Comparison of ENCODE assay signal across 13 cellular contexts in genomic region chr14:68666206-68666730, GRCh38.
DNase-seq lines count a peak whose midpoint lies in the region; ATAC-seq and TF ChIP-seq lines count a peak whose summit lies in the region.
"Had no signal": no experiment of that assay in that cellular context is flagged by ENCODE, and none has a peak within 500 bp of the region (broad histone marks: within the 10 kb centered on the region; RNA-seq: fewer than 3 reads in every experiment).

No MANE protein-coding gene starts in this region.

- peak overlapping the region; percentile 43 for H3K27ac Mint-ChIP-seq in activated T-helper 17 cell treated with anti-CD3 and anti-CD28 coated beads, Interleukin-2, amount 50 U/mL, for 72 hours
- H3K27ac Mint-ChIP-seq in immature natural killer cell, result peak overlapping the region in 4 of 6 donors; percentile 1 to 70 (median 19)

- ATAC-seq in DND-41 (ENCODE audit: insufficient read depth, low read depth) (peak; percentile 59; the same call in 2 of the 3 replicates), gastrocnemius medialis (no peak), GM19351 (IDR thresholded peaks at IDR 0.05; ENCODE audit: unreplicated experiment) (no peak), HG03045 (IDR thresholded peaks at IDR 0.05; ENCODE audit: unreplicated experiment) (no peak)
- no peak for ATAC-seq in activated T-helper 17 cell treated with anti-CD3 and anti-CD28 coated beads, Interleukin-2, amount 50 U/mL, for 72 hours (replicated peaks)
- ATAC-seq: body of pancreas had no signal

- H3K27me3 ChIP-seq in DND-41 (ENCODE audit: insufficient read depth, low read length, poor library complexity), result no peaks in the 10 kb centered on the region
- no peaks in the 10 kb centered on the region for H3K27me3 ChIP-seq in gastrocnemius medialis
- H3K27me3 ChIP-seq: body of pancreas had no signal

- H3K9me3 ChIP-seq in DND-41 (ENCODE audit: insufficient read depth, low read length, severe bottlenecking), result no peaks in the 10 kb centered on the region
- no peaks in the 10 kb centered on the region for H3K9me3 ChIP-seq in gastrocnemius medialis
- H3K9me3 ChIP-seq: body of pancreas had no signal

- H4K20me1 ChIP-seq in DND-41 (ENCODE audit: insufficient read depth, low read length), result no peaks in the 10 kb centered on the region

- no peaks in the 10 kb centered on the region for H3K27me3 Mint-ChIP-seq in activated T-helper 17 cell treated with anti-CD3 and anti-CD28 coated beads, Interleukin-2, amount 50 U/mL, for 72 hours
- peaks cover 2 to 5% (median 5%) of the 10 kb centered on the region in 3 donors for H3K27me3 Mint-ChIP-seq in immature natural killer cell (ENCODE audit: low read depth in 3 of 3)

- H3K36me3 ChIP-seq in DND-41 (ENCODE audit: insufficient read depth, low read length) (no peaks in the 10 kb centered on the region), gastrocnemius medialis (no peaks in the 10 kb centered on the region)

- H3K4me3 ChIP-seq in DND-41 (ENCODE audit: low read depth in 1 of 2, low read length in 2 of 2) (no peak overlapping the region), gastrocnemius medialis (no peak overlapping the region)
- H3K4me3 ChIP-seq: body of pancreas had no signal

- peaks cover 5% of the 10 kb centered on the region; the same call in 1 of the 2 replicates for H3K4me1 ChIP-seq in DND-41 (ENCODE audit: insufficient read depth, low read length)
- H3K4me1 ChIP-seq in gastrocnemius medialis, result peaks cover 28 to 48% of the 10 kb centered on the region in 2 donors

- in situ Hi-C loops in gastrocnemius medialis (cut with MboI; ENCODE audit: low sequenced_read_pairs in 4 of 4), result no loop called here
- in situ Hi-C loops in ACHN (cut with HindIII; ENCODE audit: low pct_ligation_motif_present, low pct_unique_long_range_greater_than_20kb, low sequenced_read_pairs), result no loop called here

- peaks cover 41% of the 10 kb centered on the region for H3K4me1 Mint-ChIP-seq in activated T-helper 17 cell treated with anti-CD3 and anti-CD28 coated beads, Interleukin-2, amount 50 U/mL, for 72 hours
- peaks cover 27 to 49% of the 10 kb centered on the region in 2 donors for H3K4me1 Mint-ChIP-seq in immature natural killer cell

- DNase-seq in DND-41 (no peak), immature natural killer cell (no peak), gastrocnemius medialis (no peak), ACHN (no peak)
- DNase-seq in stimulated activated CD4-positive, alpha-beta T cell treated with anti-CD3 and anti-CD28 coated beads, Interleukin-1b, Interleukin-23, amount 100 ng/mL, for 48 hours, result no peak
- DNase-seq: activated T-cell treated with anti-CD3 and anti-CD28 coated beads, Interleukin-2, amount 50 U/mL, for 1 hour; C1 segment of cervical spinal cord; GDM1; NCI-H446 treated with DMSO at 0.1 percent for 48 hours had no signal

- H3K79me2 ChIP-seq in DND-41 (ENCODE audit: insufficient read depth, low read length), result no peaks in the 10 kb centered on the region

- H3K36me3 Mint-ChIP-seq in activated T-helper 17 cell treated with anti-CD3 and anti-CD28 coated beads, Interleukin-2, amount 50 U/mL, for 72 hours (ENCODE audit: low read depth), result no peaks in the 10 kb centered on the region
- no peaks in the 10 kb centered on the region for H3K36me3 Mint-ChIP-seq in immature natural killer cell

- H3K4me3 Mint-ChIP-seq in activated T-helper 17 cell treated with anti-CD3 and anti-CD28 coated beads, Interleukin-2, amount 50 U/mL, for 72 hours, result no peak overlapping the region
- H3K4me3 Mint-ChIP-seq in immature natural killer cell, result peak overlapping the region in 1 of 5 donors; percentile 17

- no peak overlapping the region for H2AFZ ChIP-seq in DND-41 (ENCODE audit: low read depth, low read length)

- H3K27ac ChIP-seq in DND-41 (ENCODE audit: low read length), result no peak overlapping the region
- peak overlapping the region; percentile 3 to 57 (median 40) for H3K27ac ChIP-seq in gastrocnemius medialis

- intact Hi-C loops in gastrocnemius medialis (cut with DNase I; ENCODE audit: low total_unique reads), result loop anchor here (5.0 kb wide), 1 partner anchor 419 kb away; no protein-coding TSS in a partner anchor

- H3K4me2 ChIP-seq in DND-41 (ENCODE audit: insufficient read depth, low read length), result no peak overlapping the region

- TF ChIP-seq CTCF in DND-41 (IDR thresholded peaks at IDR 0.05; ENCODE audit: borderline replicate concordance, extremely low read depth, low read length, poor library complexity, severe bottlenecking) (no peak), gastrocnemius medialis (IDR thresholded peaks at IDR 0.05 in 4 of 5, conservative IDR thresholded peaks at IDR 0.05 in 1 of 5) (no peak)

- H3K9ac ChIP-seq in DND-41 (ENCODE audit: low read depth, low read length), result no peak overlapping the region

- peaks cover 11% of the 10 kb centered on the region for H3K9me3 Mint-ChIP-seq in activated T-helper 17 cell treated with anti-CD3 and anti-CD28 coated beads, Interleukin-2, amount 50 U/mL, for 72 hours
- H3K9me3 Mint-ChIP-seq in immature natural killer cell, result no peaks in the 10 kb centered on the region

- no peak for TF ChIP-seq POLR2A in gastrocnemius medialis (IDR thresholded peaks at IDR 0.05)
